Comparison of ENCODE assay signal across 24 cellular contexts in the genomic region with DNA sequence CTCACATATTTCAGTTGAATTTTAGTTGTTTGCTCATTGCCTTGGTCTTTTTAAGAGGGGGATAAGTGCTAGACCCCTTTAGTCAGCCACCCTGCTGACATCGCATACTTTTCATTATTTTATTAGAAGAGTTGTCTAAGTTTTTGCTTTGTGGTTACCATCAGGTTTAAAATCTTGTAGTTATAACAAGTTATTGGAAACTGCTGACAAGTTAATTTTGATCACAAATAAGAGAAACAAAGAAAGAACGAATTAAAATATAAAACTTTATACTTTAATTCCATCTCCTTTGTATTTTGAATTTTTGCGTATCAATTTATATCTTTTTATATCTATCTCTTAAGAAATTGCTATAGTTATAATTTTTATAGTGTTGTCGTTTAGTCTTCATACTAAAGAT.
DNase-seq lines count a peak whose midpoint lies in the region; ATAC-seq, FAIRE-seq and TF ChIP-seq lines count a peak whose summit lies in the region.
"Had no signal": no experiment of that assay in that cellular context is flagged by ENCODE, and none has a peak within 500 bp of the region (broad histone marks: within the 10 kb centered on the region; RNA-seq: fewer than 3 reads in every experiment).

No MANE protein-coding gene starts in this region.

- no peak overlapping the region for H4K91ac ChIP-seq in H1 (replicated peaks; ENCODE audit: insufficient read length, low read length)

- H3K4me1 Mint-ChIP-seq in activated CD8-positive, alpha-beta T cell treated with anti-CD3 and anti-CD28 coated beads for 36 hours (ENCODE audit: low read depth): no peaks in the 10 kb centered on the region
- H3K4me1 Mint-ChIP-seq: IgD-negative memory B cell had no signal

- no peaks in the 10 kb centered on the region for H3K27me3 Mint-ChIP-seq in activated CD8-positive, alpha-beta T cell treated with anti-CD3 and anti-CD28 coated beads for 36 hours
- H3K27me3 Mint-ChIP-seq: IgD-negative memory B cell had no signal

- no peaks in the 10 kb centered on the region for H3K36me3 ChIP-seq in cardiac muscle cell
- H3K36me3 ChIP-seq in H1 (ENCODE audit: control insufficient read depth in 2 of 4, insufficient read depth in 4 of 4, low read length in 3 of 4): no peaks in the 10 kb centered on the region
- H3K36me3 ChIP-seq in neuron (ENCODE audit: insufficient read depth, low read length): no peaks in the 10 kb centered on the region
- H3K36me3 ChIP-seq: HAP-1 had no signal

- no peak for TF ChIP-seq RAD21 in H1 (IDR thresholded peaks at IDR 0.05 in 1 of 2, conservative IDR thresholded peaks at IDR 0.05 in 1 of 2; ENCODE audit: low read depth in 2 of 2, low read length in 2 of 2)

- no peak for TF ChIP-seq EP300 in H1 (IDR thresholded peaks at IDR 0.05; ENCODE audit: borderline replicate concordance in 1 of 2, low read depth in 2 of 2, low read length in 2 of 2)

- H3K27ac ChIP-seq in cardiac muscle cell (peak overlapping the region; percentile 73), H1 (ENCODE audit: low read depth, low read length) (no peak overlapping the region)
- H3K27ac ChIP-seq: 22Rv1, RWPE1 had no signal

- H3K9me3 Mint-ChIP-seq in activated CD8-positive, alpha-beta T cell treated with anti-CD3 and anti-CD28 coated beads for 36 hours: peaks cover 12% of the 10 kb centered on the region

- H4K20me1 ChIP-seq in H1 (replicated peaks in 1 of 2; ENCODE audit: control insufficient read depth in 1 of 2, insufficient read depth in 2 of 2, low read length in 2 of 2): no peaks in the 10 kb centered on the region

- no peaks in the 10 kb centered on the region for H3K79me2 ChIP-seq in H1 (ENCODE audit: control insufficient read depth in 1 of 2, insufficient read depth in 2 of 2, low read length in 2 of 2)

- no peak overlapping the region for H3K4me2 ChIP-seq in H1 (ENCODE audit: insufficient read depth in 1 of 2, low read depth in 2 of 2, low read length in 2 of 2)

- H3K79me1 ChIP-seq in H1 (ENCODE audit: low read depth, low read length): no peaks in the 10 kb centered on the region

- H4K8ac ChIP-seq in H1 (ENCODE audit: extremely low read depth, insufficient read depth, low read length): no peak overlapping the region

- no peak overlapping the region for H2AK5ac ChIP-seq in H1 (ENCODE audit: low read depth, low read length)

- TF ChIP-seq CTCF in cardiac muscle cell (IDR thresholded peaks at IDR 0.05; ENCODE audit: low read depth, low read length): no peak
- no peak for TF ChIP-seq CTCF in H1 (IDR thresholded peaks at IDR 0.05; ENCODE audit: control extremely low read depth in 1 of 3, insufficient read depth in 1 of 3, low read depth in 1 of 3, low read length in 3 of 3)
- no peak for TF ChIP-seq CTCF in activated CD8-positive, alpha-beta T cell treated with anti-CD3 and anti-CD28 coated beads for 36 hours (IDR thresholded peaks at IDR 0.05)

- DNase-seq in cardiac muscle cell (ENCODE audit: low read depth in 1 of 2, low spot score in 1 of 2) (no peak), cardiac septum (ENCODE audit: low spot score) (no peak), H1 (ENCODE audit: low read depth in 1 of 2, low spot score in 2 of 2) (no peak), dermis blood vessel endothelial cell (no peak)
- DNase-seq in activated CD8-positive, alpha-beta T cell treated with anti-CD3 and anti-CD28 coated beads for 36 hours: no peak
- DNase-seq: Calu3, DMS79 treated with DMSO at 0.1 percent for 48 hours, GF-D8, HFFc6, NCI-H1417, NCI-H1694, NCI-H2029 treated with DMSO at 0.1 percent for 48 hours, NCI-H2227 treated with DMSO at 0.1 percent for 48 hours, NCI-H69, SHP77 had no signal

- no peak overlapping the region for H3K14ac ChIP-seq in H1 (ENCODE audit: insufficient read length)

- no peak overlapping the region for H3K23ac ChIP-seq in H1 (ENCODE audit: insufficient read length)

- TF ChIP-seq POLR2A in H1 (IDR thresholded peaks at IDR 0.05; ENCODE audit: control extremely low read depth in 1 of 2, low read depth in 2 of 2, low read length in 2 of 2): no peak

- no peak for FAIRE-seq in H1 (lab: Jason Lieb, UNC)
- FAIRE-seq: GM12891, GM19239 had no signal

- H3K4me1 ChIP-seq in cardiac muscle cell (ENCODE audit: low read depth): peaks cover 3% of the 10 kb centered on the region
- peaks cover 0 to 3% (median 2%) of the 10 kb centered on the region in 4 experiments; a peak in 4 of 7 replicates for H3K4me1 ChIP-seq in H1 (replicated peaks in 1 of 4; ENCODE audit: control insufficient read depth in 3 of 4, insufficient read depth in 4 of 4, low read length in 3 of 4)
- no peaks in the 10 kb centered on the region for H3K4me1 ChIP-seq in neuron (ENCODE audit: insufficient read depth, low read length)
- H3K4me1 ChIP-seq: HAP-1 had no signal

- POLR2A ChIA-PET in H1 (lab: Charles Lee; ENCODE audit: partially characterized antibody): no interaction called here
- POLR2A ChIA-PET in activated CD8-positive, alpha-beta T cell treated with anti-CD3 and anti-CD28 coated beads for 36 hours (lab: Charles Lee): no interaction called here

- no peak overlapping the region for H3K9ac ChIP-seq in H1 (replicated peaks in 1 of 4; ENCODE audit: extremely low read depth in 1 of 4, low read depth in 3 of 4, low read length in 3 of 4)

- WGBS in H1 (ENCODE audit: extremely low coverage in 1 of 2, insufficient coverage in 1 of 2, insufficient read length in 1 of 2, insufficient replicate concordance in 2 of 2, low coverage in 1 of 2, low lambda C conversion rate in 2 of 2, missing lambda C conversion rate in 1 of 2), 2 experiments: 95% methylated on average over 4 of the region's 4 CpGs; no CpG with 5 or more reads in 1 of the 2 experiments

- H3K56ac ChIP-seq in H1 (replicated peaks; ENCODE audit: insufficient read length, low read depth, low read length): no peak overlapping the region

- no peaks in the 10 kb centered on the region for H3K9me3 ChIP-seq in cardiac muscle cell (ENCODE audit: low read depth)
- H3K9me3 ChIP-seq in H1 (ENCODE audit: insufficient read depth in 2 of 2, low read depth in 1 of 2, low read length in 1 of 2): no peaks in the 10 kb centered on the region
- H3K9me3 ChIP-seq in neuron (ENCODE audit: low read length): no peaks in the 10 kb centered on the region
- H3K9me3 ChIP-seq: HAP-1 had no signal

- CTCF ChIA-PET in H1 (lab: Charles Lee; ENCODE audit: partially characterized antibody): interaction anchor here (0.7 kb wide), 1 partner anchor 155 kb away, joined by 3 read pairs; no protein-coding TSS in a partner anchor
- CTCF ChIA-PET in activated CD8-positive, alpha-beta T cell treated with anti-CD3 and anti-CD28 coated beads for 36 hours (lab: Charles Lee): no interaction called here

- no peak overlapping the region for H2BK12ac ChIP-seq in H1 (ENCODE audit: low read depth, low read length)

- H3K27me3 ChIP-seq in cardiac muscle cell (no peaks in the 10 kb centered on the region), H1 (replicated peaks in 1 of 4; ENCODE audit: control insufficient read depth in 3 of 4, extremely low read depth in 1 of 4, insufficient read depth in 3 of 4, low read length in 3 of 4) (no peaks in the 10 kb centered on the region), neuron (ENCODE audit: insufficient read depth, low read length) (no peaks in the 10 kb centered on the region)

- H3K4me3 ChIP-seq in cardiac muscle cell (no peak overlapping the region), H1 (ENCODE audit: extremely low read depth in 1 of 4, insufficient read depth in 2 of 4, low read depth in 3 of 4, low read length in 4 of 4) (no peak overlapping the region), neuron (ENCODE audit: low read length) (no peak overlapping the region)
- H3K4me3 ChIP-seq: HAP-1 had no signal

- intact Hi-C loops in cardiac septum (cut with DNase I): no loop called here
- intact Hi-C loops in activated CD8-positive, alpha-beta T cell treated with anti-CD3 and anti-CD28 coated beads for 36 hours (cut with micrococcal nuclease): no loop called here

- no peaks in the 10 kb centered on the region for H3K36me3 Mint-ChIP-seq in activated CD8-positive, alpha-beta T cell treated with anti-CD3 and anti-CD28 coated beads for 36 hours (ENCODE audit: low read depth)
- H3K36me3 Mint-ChIP-seq: IgD-negative memory B cell had no signal

- H2BK5ac ChIP-seq in H1 (ENCODE audit: low read depth, low read length): no peak overlapping the region

- no peak overlapping the region for H3K27ac Mint-ChIP-seq in activated CD8-positive, alpha-beta T cell treated with anti-CD3 and anti-CD28 coated beads for 36 hours
- H3K27ac Mint-ChIP-seq: HFFc6, IgD-negative memory B cell had no signal

- no peak overlapping the region for H3K4me3 Mint-ChIP-seq in activated CD8-positive, alpha-beta T cell treated with anti-CD3 and anti-CD28 coated beads for 36 hours
- H3K4me3 Mint-ChIP-seq: HFFc6, IgD-negative memory B cell had no signal

- H4K5ac ChIP-seq in H1 (ENCODE audit: insufficient read length, low read depth, low read length): no peak overlapping the region

- no peak overlapping the region for H2BK15ac ChIP-seq in H1 (ENCODE audit: low read length)

- no peak overlapping the region; the same call in 1 of the 2 replicates for H2BK20ac ChIP-seq in H1 (ENCODE audit: low read length)

- no peak overlapping the region for H2BK120ac ChIP-seq in H1 (replicated peaks; ENCODE audit: low read depth, low read length)

- H3K4ac ChIP-seq in H1 (replicated peaks; ENCODE audit: insufficient read length, low read depth, low read length): no peak overlapping the region

- no peak for ATAC-seq in activated CD8-positive, alpha-beta T cell treated with anti-CD3 and anti-CD28 coated beads for 36 hours
- no peak for ATAC-seq in GM21367 (IDR thresholded peaks at IDR 0.05; ENCODE audit: unreplicated experiment)
- ATAC-seq: Panc1 had no signal

- no peaks in the 10 kb centered on the region for H3K23me2 ChIP-seq in H1 (ENCODE audit: low read depth, low read length)

- H2AFZ ChIP-seq in H1 (ENCODE audit: low read length) (peak overlapping the region; percentile 98; the same call in 1 of the 2 replicates), neuron (ENCODE audit: low read depth, low read length) (peak overlapping the region; percentile 64)

- H3K18ac ChIP-seq in H1 (ENCODE audit: extremely low read depth, low read length): no peak overlapping the region

TF ChIP-seq in H1, 55 proteins besides CTCF, POLR2A, EP300 and RAD21 (continues in another document):
- TF ChIP-seq MAFK (IDR thresholded peaks at IDR 0.05; ENCODE audit: low read depth, low read length) (no peak; the same call in 1 of the 2 replicates), TEAD4 (IDR thresholded peaks at IDR 0.05; ENCODE audit: low read depth, low read length) (no peak), SRF (IDR thresholded peaks at IDR 0.05; ENCODE audit: low read depth, low read length) (no peak), SP1 (IDR thresholded peaks at IDR 0.05; ENCODE audit: low read depth, low read length) (no peak)
- TF ChIP-seq, protein P1, sequence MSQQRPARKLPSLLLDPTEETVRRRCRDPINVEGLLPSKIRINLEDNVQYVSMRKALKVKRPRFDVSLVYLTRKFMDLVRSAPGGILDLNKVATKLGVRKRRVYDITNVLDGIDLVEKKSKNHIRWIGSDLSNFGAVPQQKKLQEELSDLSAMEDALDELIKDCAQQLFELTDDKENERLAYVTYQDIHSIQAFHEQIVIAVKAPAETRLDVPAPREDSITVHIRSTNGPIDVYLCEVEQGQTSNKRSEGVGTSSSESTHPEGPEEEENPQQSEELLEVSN (IDR thresholded peaks at IDR 0.05): no peak
